1 cellular context compared by ENCODE assay signal in genomic region chr17:81332118-81332834, GRCh38.
TF ChIP-seq lines count a peak whose summit lies in the region.

No MANE protein-coding gene starts in this region.

TF ChIP-seq in K562, 482 proteins besides CTCF, POLR2A, EP300 and RAD21 (continued from another document):
- TF ChIP-seq CUX1 (CRISPR knock-in tag; IDR thresholded peaks at IDR 0.05), result no peak
